9 cellular contexts compared by ENCODE assay signal in the genomic region with DNA sequence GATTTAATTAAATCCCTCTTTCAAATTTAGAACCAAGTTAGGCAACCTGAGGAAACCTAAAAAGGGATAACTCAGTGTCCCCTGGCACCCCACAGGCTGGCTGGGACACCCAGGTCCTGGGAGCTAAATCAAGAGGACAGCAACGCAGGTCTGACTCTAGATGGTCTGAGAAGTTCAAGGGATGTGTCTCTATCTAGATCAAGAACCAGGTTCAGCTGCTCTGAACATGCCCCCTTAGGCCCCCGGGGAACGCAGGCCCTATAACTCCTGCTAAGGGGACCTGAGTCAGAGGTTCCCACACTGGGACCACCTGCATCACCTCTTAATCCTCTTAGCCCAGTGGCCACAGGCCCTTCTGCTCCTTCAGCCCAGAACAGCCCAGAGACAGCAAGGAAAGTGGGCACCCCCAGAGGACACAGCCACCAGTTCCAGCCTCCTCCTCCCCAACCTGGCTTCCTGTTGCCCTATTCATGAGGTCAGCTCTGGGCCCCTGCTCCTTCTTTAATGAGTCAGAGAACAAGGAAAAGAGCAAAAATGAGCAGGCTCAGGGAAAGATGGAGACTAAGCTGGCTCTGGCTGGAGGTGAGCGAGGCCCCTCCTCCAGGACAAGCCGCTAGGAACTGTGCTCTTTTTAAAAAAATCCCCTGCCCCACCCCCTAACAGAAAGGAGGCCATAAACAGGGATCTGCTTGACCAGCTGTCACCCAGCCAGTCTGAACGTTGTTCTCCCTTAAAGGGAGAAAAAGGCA. TPM values are rescaled to one million over a fixed set of nuclear protein-coding genes. Genes with fewer than 3 reads are reported as not detected.
A peak's percentile ranks its signal among the peaks of the same experiment; 100 is the strongest.
DNase-seq lines count a peak whose midpoint lies in the region; ATAC-seq, FAIRE-seq and TF ChIP-seq lines count a peak whose summit lies in the region.
"Had no signal": no experiment of that assay in that cellular context is flagged by ENCODE, and none has a peak within 500 bp of the region (broad histone marks: within the 10 kb centered on the region; RNA-seq: fewer than 3 reads in every experiment).

No MANE protein-coding gene starts in this region.

- intact Hi-C loops in left cardiac atrium (cut with DNase I), result loop anchor here in 1 of 2 donors (2.0 kb wide), 1 partner anchor 25 kb away; no protein-coding TSS in a partner anchor

- no peak overlapping the region for H3K23ac ChIP-seq in trophoblast cell (ENCODE audit: low read length)

- ATAC-seq in left cardiac atrium, result peak; percentile 16 to 26

- H3K27me3 ChIP-seq in SJCRH30 (no peaks in the 10 kb centered on the region), smooth muscle cell (ENCODE audit: low read depth) (no peaks in the 10 kb centered on the region), trophoblast cell (ENCODE audit: insufficient read depth, low read length) (no peaks in the 10 kb centered on the region)

- H3K4me3 ChIP-seq in SJCRH30 (no peak overlapping the region), smooth muscle cell (no peak overlapping the region), trophoblast cell (ENCODE audit: low read depth, low read length) (no peak overlapping the region)
- H3K4me3 ChIP-seq: HAP-1 had no signal

- 64% methylated on average over 6 of the region's 6 CpGs for WGBS in smooth muscle cell (ENCODE audit: low lambda C conversion rate)
- no CpG with 5 or more reads among the region's 6 CpGs for WGBS in trophoblast cell (ENCODE audit: extremely low coverage, insufficient coverage, insufficient read length)

- H3K4me1 ChIP-seq in SJCRH30 (peaks cover 19% of the 10 kb centered on the region), smooth muscle cell (ENCODE audit: low read depth) (peaks cover 27% of the 10 kb centered on the region), trophoblast cell (ENCODE audit: control insufficient read depth in 1 of 2, insufficient read depth in 2 of 2, low read length in 2 of 2) (peaks cover 7 to 14% of the 10 kb centered on the region in 2 experiments)

- no peak overlapping the region for H4K91ac ChIP-seq in trophoblast cell (ENCODE audit: low read depth, low read length)

- no peak overlapping the region for H3K18ac ChIP-seq in trophoblast cell (ENCODE audit: low read length)

- H3K9ac ChIP-seq in smooth muscle cell (ENCODE audit: low read depth), result no peak overlapping the region
- H3K9ac ChIP-seq in trophoblast cell (ENCODE audit: low read length), result no peak overlapping the region

- no peak overlapping the region for H3K4ac ChIP-seq in trophoblast cell (ENCODE audit: low read depth, low read length)

- no peaks in the 10 kb centered on the region for H3K79me1 ChIP-seq in trophoblast cell (ENCODE audit: low read length)

- peaks cover 18% of the 10 kb centered on the region for H3F3A ChIP-seq in smooth muscle cell (ENCODE audit: low read depth)

- peaks cover 10% of the 10 kb centered on the region for H4K20me1 ChIP-seq in smooth muscle cell (ENCODE audit: low read depth)

- no peak overlapping the region for H2BK5ac ChIP-seq in trophoblast cell (ENCODE audit: low read depth, low read length, poor library complexity)

- DNase-seq in HCEC 1CT (peak; percentile 75), SJCRH30 (peak; percentile 59 to 67), left cardiac atrium (peak; percentile 40), smooth muscle cell (lab: John Stamatoyannopoulos, UW; ENCODE audit: unreplicated experiment) (no peak), D721Med (ENCODE audit: insufficient read length, low spot score) (no peak), trophoblast cell (no peak), AML-193 (lab: John Stamatoyannopoulos, UW) (no peak), SW480 (ENCODE audit: low spot score) (no peak)

- H3K36me3 ChIP-seq in SJCRH30 (no peaks in the 10 kb centered on the region), smooth muscle cell (ENCODE audit: low read depth) (no peaks in the 10 kb centered on the region), trophoblast cell (ENCODE audit: control insufficient read depth in 1 of 2, insufficient read depth in 2 of 2, low read length in 2 of 2) (no peaks in the 10 kb centered on the region)
- H3K36me3 ChIP-seq: HAP-1 had no signal

- H3K4me2 ChIP-seq in smooth muscle cell, result peak overlapping the region; percentile 67
- H3K4me2 ChIP-seq in trophoblast cell (ENCODE audit: low read length), result no peak overlapping the region

- no peak overlapping the region for H4K8ac ChIP-seq in trophoblast cell (ENCODE audit: low read depth, low read length)

- TF ChIP-seq CTCF in smooth muscle cell (IDR thresholded peaks at IDR 0.05; ENCODE audit: borderline replicate concordance, insufficient read depth, poor library complexity, severe bottlenecking), result no peak
- TF ChIP-seq CTCF in D721Med (IDR thresholded peaks at IDR 0.05; ENCODE audit: insufficient read depth, missing control alignments), result no peak

- H3K79me2 ChIP-seq in smooth muscle cell (ENCODE audit: low read depth) (peaks cover 31% of the 10 kb centered on the region), trophoblast cell (ENCODE audit: control insufficient read depth, insufficient read depth, low read length, poor library complexity) (no peaks in the 10 kb centered on the region)

- H2AK5ac ChIP-seq in trophoblast cell (ENCODE audit: low read length), result no peak overlapping the region

- H4K12ac ChIP-seq in trophoblast cell (ENCODE audit: low read depth, low read length), result no peak overlapping the region

- H2BK12ac ChIP-seq in trophoblast cell (ENCODE audit: low read length), result no peak overlapping the region

- H2BK120ac ChIP-seq in trophoblast cell (ENCODE audit: insufficient read depth, low read length, poor library complexity), result no peak overlapping the region

- no peak overlapping the region; the same call in 1 of the 2 replicates for H3K27ac ChIP-seq in SJCRH30
- peak overlapping the region; percentile 31 for H3K27ac ChIP-seq in smooth muscle cell (ENCODE audit: low read depth)
- no peak overlapping the region for H3K27ac ChIP-seq in trophoblast cell (ENCODE audit: low read depth, low read length)

- H2AFZ ChIP-seq in smooth muscle cell (ENCODE audit: low read depth) (no peak overlapping the region), trophoblast cell (ENCODE audit: insufficient read depth, low read length, poor library complexity) (no peak overlapping the region)

- H3K9me3 ChIP-seq in SJCRH30 (replicated peaks), result no peaks in the 10 kb centered on the region
- no peaks in the 10 kb centered on the region for H3K9me3 ChIP-seq in smooth muscle cell (replicated peaks; ENCODE audit: low read depth)
- no peaks in the 10 kb centered on the region for H3K9me3 ChIP-seq in trophoblast cell (ENCODE audit: insufficient read depth, low read depth, low read length)
- H3K9me3 ChIP-seq: HAP-1 had no signal

- no peak for FAIRE-seq in D721Med (lab: Jason Lieb, UNC)

- no peak overlapping the region for H3K14ac ChIP-seq in trophoblast cell (ENCODE audit: low read length)

RNA-seq across cellular contexts. Expression of a gene that starts 10.8 kb away (rescaled TPM):
- total RNA-seq in SJCRH30 (2014; rRNA removed; shearing (Covaris generic)), result 1.2 and 1.3 TPM in 2 replicates
- total RNA-seq in left cardiac atrium, result 10 to 100 TPM; 13.1 to 22.2 TPM
- total RNA-seq in smooth muscle cell, result 1.3 TPM in 2 replicates
- polyA plus RNA-seq in smooth muscle cell, result 1.7 and 2.0 TPM in 2 replicates
- polyA plus RNA-seq in trophoblast cell (2013), result 4.4 and 4.5 TPM in 2 replicates

Comparison
In these comparisons a context has a peak if more than half of its experiments do, and no peak if none do; other contexts are left out.
1. DNase-seq: peak in HCEC 1CT (single experiment), SJCRH30 (2 of 2) and left cardiac atrium (single experiment); none in smooth muscle cell (single experiment), D721Med (single experiment), trophoblast cell (0 of 2), AML-193 (0 of 2) and SW480 (single experiment).